Comparison of ENCODE assay signal across 15 cellular contexts in the genomic region with DNA sequence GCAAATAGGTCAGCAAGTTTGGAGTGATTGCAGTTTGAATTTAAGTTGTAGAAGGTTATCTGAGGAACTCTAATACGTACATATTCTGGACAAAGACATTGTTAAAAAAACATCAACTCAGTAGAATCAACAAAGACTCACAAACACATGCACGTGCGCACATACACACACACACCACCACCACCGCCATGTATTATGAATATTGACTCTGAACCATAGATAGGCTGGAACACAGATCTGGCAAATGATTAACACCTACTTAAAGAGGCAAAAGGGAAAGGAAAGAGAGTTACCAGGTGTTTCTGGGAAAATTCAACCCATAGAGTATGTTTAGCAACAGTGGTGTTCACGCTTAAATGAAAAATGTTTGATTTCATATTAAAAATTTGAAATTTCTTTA.
"Had no signal": no experiment of that assay in that cellular context is flagged by ENCODE, and none has a peak within 500 bp of the region (broad histone marks: within the 10 kb centered on the region; RNA-seq: fewer than 3 reads in every experiment).

No MANE protein-coding gene starts in this region.

- H3K27me3 ChIP-seq: dorsolateral prefrontal cortex, neural progenitor cell, sigmoid colon, spleen, thyroid gland had no signal

- H3K27ac ChIP-seq: dorsolateral prefrontal cortex, neural progenitor cell, prostate gland, sigmoid colon, spleen, thyroid gland had no signal

- DNase-seq: dorsolateral prefrontal cortex; effector CD4-positive, alpha-beta T cell; mammary epithelial cell; mesendoderm; midbrain; naive thymus-derived CD4-positive, alpha-beta T cell; right cardiac atrium; sigmoid colon; spleen; stimulated activated naive B cell treated with anti-CD40 and anti-IgM and Interleukin-4, amounts not matched to agents 10 μg/mL and 1 μg/mL and 100 μg/mL, for 72 hours; stimulated activated naive CD8-positive, alpha-beta T cell treated with anti-CD3 and anti-CD28 coated beads, Interleukin-15, amount 100 ng/mL, for 72 hours; thyroid gland; trophoblast cell had no signal

- H3K4me2 ChIP-seq: neural progenitor cell had no signal

- ATAC-seq: naive thymus-derived CD4-positive, alpha-beta T cell; right cardiac atrium; stimulated activated naive B cell treated with anti-CD40 and anti-IgM and Interleukin-4, amounts not matched to agents 10 μg/mL and 1 μg/mL and 100 μg/mL, for 72 hours; stimulated activated naive CD8-positive, alpha-beta T cell treated with anti-CD3 and anti-CD28 coated beads, Interleukin-15, amount 100 ng/mL, for 72 hours had no signal

- H3K4me1 ChIP-seq: neural progenitor cell, prostate gland, sigmoid colon, spleen, thyroid gland had no signal

- H3K36me3 ChIP-seq: neural progenitor cell, prostate gland, sigmoid colon, spleen, thyroid gland had no signal

- H3K9me3 ChIP-seq: prostate gland, sigmoid colon, spleen, thyroid gland had no signal

- H3K4me3 ChIP-seq: dorsolateral prefrontal cortex, neural progenitor cell, prostate gland, sigmoid colon, spleen, thyroid gland had no signal

- H2AFZ ChIP-seq: neural progenitor cell had no signal
